Comparison of ENCODE assay signal across 8 cellular contexts in genomic region chr9:87684627-87685204, GRCh38. TPM values are rescaled to one million over a fixed set of nuclear protein-coding genes. Genes with fewer than 3 reads are reported as not detected.
DNase-seq lines count a peak whose midpoint lies in the region; ATAC-seq, FAIRE-seq and TF ChIP-seq lines count a peak whose summit lies in the region.

No MANE protein-coding gene starts in this region.

- H3K27me3 ChIP-seq in AG04450 (ENCODE audit: control insufficient read depth, insufficient read depth, low read length) = no peaks in the 10 kb centered on the region

- in situ Hi-C loops in T47D (cut with HindIII; ENCODE audit: low pct_unique_long_range_greater_than_20kb, low sequenced_read_pairs) = no loop called here

- ATAC-seq in left colon = peak; percentile 81
- ATAC-seq in HG03135 (IDR thresholded peaks at IDR 0.05; ENCODE audit: unreplicated experiment) = no peak

- POLR2A ChIA-PET in AG04450 (lab: Yijun Ruan, JAX) = interaction anchor here (2.0 kb wide), 1 partner anchor 41 kb away, joined by 5 read pairs; the partner anchor contains the start of gene CTSL

- no peak for DNase-seq in AG04450 (ENCODE audit: low read depth, low spot score)
- DNase-seq in HT-29 (ENCODE audit: low spot score) = peak; percentile 54
- DNase-seq in T47D (ENCODE audit: low read depth in 1 of 2, low spot score in 1 of 2) = peak; percentile 53 to 54
- DNase-seq in left colon = peak in 1 of 2 donors; percentile 77
- peak; percentile 73 for DNase-seq in urothelium cell line (ENCODE audit: low spot score)
- no peak for DNase-seq in H4 (ENCODE audit: low spot score)
- DNase-seq in DMS79 (lab: John Stamatoyannopoulos, UW) = no peak

- H3K27ac ChIP-seq in AG04450 (ENCODE audit: low read depth, low read length) = no peak overlapping the region

- no peak for FAIRE-seq in urothelium cell line (lab: Jason Lieb, UNC)

- CTCF ChIA-PET in AG04450 (lab: Charles Lee) = interaction anchor here (0.6 to 14.1 kb wide), 23 partner anchors 10 to 1460 kb away, joined by 3 to 188 read pairs (median 4); partner anchors contain the start of gene SPATA31E1

- TF ChIP-seq CTCF in AG04450 (IDR thresholded peaks at IDR 0.05; ENCODE audit: low read depth, low read length) = peak; percentile 80

- intact Hi-C loops in left colon (cut with DNase I, micrococcal nuclease) = loop anchor here in 1 of 2 donors (10.0 kb wide), 1 partner anchor 130 kb away; no protein-coding TSS in a partner anchor

- H3K4me3 ChIP-seq in AG04450 (ENCODE audit: low read depth, low read length) = no peak overlapping the region

- no peaks in the 10 kb centered on the region; the same call in 1 of the 2 replicates for H3K9me3 ChIP-seq in AG04450 (ENCODE audit: control insufficient read depth, insufficient read depth, low read length)

RNA-seq across cellular contexts. Expression of gene CTSL, which starts 41.2 kb away (rescaled TPM):
- 180 and 224 TPM in 2 replicates for polyA plus RNA-seq in AG04450 (2011; rRNA removed)
- 51.4 and 54.4 TPM in 2 replicates for polyA minus RNA-seq in AG04450 (2011; rRNA and poly(A)+ RNA removed)
- 6.1 and 6.4 TPM in 2 replicates for total RNA-seq in HT-29 (2014; rRNA removed; shearing (Covaris generic))
- 10 to 100 TPM; 55.4 to 69.5 TPM for total RNA-seq in left colon
- total RNA-seq in H4 (2014; rRNA removed; shearing (Covaris generic)) = 229 and 247 TPM in 2 replicates

Comparison
In these comparisons a context has a peak if more than half of its experiments do, and no peak if none do; other contexts are left out.
1. DNase-seq: peak in HT-29 (single experiment), T47D (2 of 2) and urothelium cell line (single experiment); none in AG04450 (single experiment), H4 (single experiment) and DMS79 (single experiment).